28 cellular contexts compared by ENCODE assay signal in the genomic region with DNA sequence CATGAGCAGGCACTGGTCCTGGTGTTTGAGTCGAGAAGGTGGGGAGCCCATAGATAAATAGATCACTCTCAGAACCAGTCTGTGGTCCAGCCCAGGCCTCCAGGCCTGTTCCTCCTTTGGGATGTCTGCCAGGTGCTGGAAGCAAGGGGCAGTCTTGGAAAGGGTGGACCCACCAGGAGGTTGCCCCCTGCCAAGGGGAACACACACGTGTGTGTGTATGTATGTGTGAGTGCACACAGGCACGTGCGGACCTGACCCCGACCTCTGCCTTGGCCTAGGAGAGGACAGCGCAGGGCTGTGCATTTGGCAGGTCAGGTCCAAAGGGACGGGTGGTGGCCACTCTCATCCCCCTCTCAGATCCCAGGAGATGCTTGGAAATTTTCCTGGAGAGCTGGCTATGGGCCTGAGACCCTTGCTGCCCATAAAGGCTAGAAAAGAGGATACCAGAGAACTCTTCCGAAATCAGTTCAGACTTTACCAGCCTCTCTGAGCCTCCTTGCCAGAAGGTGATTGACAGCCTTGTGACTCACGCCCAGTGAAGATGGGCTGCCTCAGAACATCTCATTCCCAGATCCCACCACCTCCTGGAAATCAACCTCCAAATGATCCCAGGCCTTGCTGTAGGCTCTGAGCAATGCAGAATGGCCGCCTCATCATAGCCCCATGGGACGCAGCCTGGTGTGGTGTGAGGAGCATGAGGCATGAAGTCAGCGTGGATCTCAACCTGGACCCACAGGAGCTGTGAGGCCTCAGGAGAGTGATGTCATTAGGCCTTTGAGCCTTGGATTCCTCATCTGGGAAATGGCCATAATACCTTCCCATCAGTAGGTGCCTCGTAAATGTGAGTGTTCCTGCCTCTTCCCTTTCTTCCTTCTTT. TPM values are rescaled to one million over a fixed set of nuclear protein-coding genes. Genes with fewer than 3 reads are reported as not detected.
DNase-seq lines count a peak whose midpoint lies in the region; ATAC-seq, FAIRE-seq and TF ChIP-seq lines count a peak whose summit lies in the region.
"Had no signal": no experiment of that assay in that cellular context is flagged by ENCODE, and none has a peak within 500 bp of the region (broad histone marks: within the 10 kb centered on the region; RNA-seq: fewer than 3 reads in every experiment).

No MANE protein-coding gene starts in this region.

- ATAC-seq in HG03175 (IDR thresholded peaks at IDR 0.05; ENCODE audit: unreplicated experiment), result no peak
- ATAC-seq: naive thymus-derived CD8-positive, alpha-beta T cell had no signal

- TF ChIP-seq CTCF in C4-2B (conservative IDR thresholded peaks at IDR 0.05), result no peak
- TF ChIP-seq CTCF in fibroblast of the aortic adventitia (IDR thresholded peaks at IDR 0.05; ENCODE audit: insufficient read depth, low read length), result no peak

- peak; percentile 50 for DNase-seq in LHCN-M2 (ENCODE audit: low read depth)
- peak; percentile 26 for DNase-seq in fibroblast of the aortic adventitia (ENCODE audit: low read depth)
- peak; percentile 91 for DNase-seq in skeletal muscle cell (ENCODE audit: low read depth)
- no peak for DNase-seq in urothelium cell line (ENCODE audit: low spot score)
- no peak for DNase-seq in NOMO-1 (lab: John Stamatoyannopoulos, UW; ENCODE audit: unreplicated experiment in 2 of 2)
- DNase-seq in activated CD4-positive, alpha-beta T cell treated with anti-CD3 and anti-CD28 coated beads for 1 hour, result no peak
- DNase-seq: ACHN; activated CD4-positive, alpha-beta T cell treated with anti-CD3 and anti-CD28 coated beads, Interleukin-2, amount 10 ng/mL, durations not matched to agents 7 days and 5 days; activated CD8-positive, alpha-beta memory T cell treated with anti-CD3 and anti-CD28 coated beads, Interleukin-2, amount 50 U/mL, for 48 hours; amniotic stem cell; foreskin melanocyte; naive thymus-derived CD8-positive, alpha-beta T cell; NCI-H1048; NCI-H187 treated with DMSO at 0.1 percent for 48 hours; NCI-H345; SIG-M5; stimulated activated CD4-positive, alpha-beta T cell treated with anti-CD3 and anti-CD28 coated beads, Interleukin-4, amount 100 ng/mL, for 1 hour; T-helper 1 cell; uterus had no signal

- no peak overlapping the region for H3K4me3 ChIP-seq in fibroblast of the aortic adventitia (ENCODE audit: low read depth, low read length)
- H3K4me3 ChIP-seq in skeletal muscle cell (ENCODE audit: low read depth, low read length), result no peak overlapping the region
- H3K4me3 ChIP-seq: BLaER1 treated with 17β-estradiol and CSF1 and Interleukin-3, amounts not matched to agents 10 nM and 100 nM; cardiac muscle cell; prostate gland; skin epidermis; uterus had no signal

- FAIRE-seq in urothelium cell line (lab: Jason Lieb, UNC), result no peak
- FAIRE-seq: G401.6, keratinocyte had no signal

- peak overlapping the region; percentile 44 for H3K27ac ChIP-seq in C4-2B
- H3K27ac ChIP-seq: BLaER1 treated with 17β-estradiol and CSF1 and Interleukin-3, amounts not matched to agents 10 nM and 100 nM; cardiac muscle cell; KMS-11; prostate gland; skin epidermis; uterus had no signal

RNA-seq across cellular contexts. Expression of a gene that starts 24.0 kb away (rescaled TPM):
- 21.0 and 23.9 TPM in 2 replicates for total RNA-seq in LHCN-M2 (2014; rRNA removed)
- polyA plus RNA-seq in LHCN-M2 (2012), result 126 TPM
- 31.6 and 37.5 TPM in 2 replicates for total RNA-seq in fibroblast of the aortic adventitia (ENCODE audit: low replicate concordance)
- total RNA-seq: activated CD4-positive, alpha-beta T cell treated with anti-CD3 and anti-CD28 coated beads, Interleukin-2, amount 10 ng/mL, durations not matched to agents 7 days and 5 days; naive thymus-derived CD8-positive, alpha-beta T cell had no signal
- polyA plus RNA-seq: keratinocyte; naive thymus-derived CD8-positive, alpha-beta T cell had no signal

Comparison
In these comparisons a context has a peak if more than half of its experiments do, and no peak if none do; other contexts are left out.
1. DNase-seq: peak in LHCN-M2 (single experiment), fibroblast of the aortic adventitia (single experiment) and skeletal muscle cell (single experiment); none in urothelium cell line (single experiment), NOMO-1 (0 of 2) and activated CD4-positive, alpha-beta T cell treated with anti-CD3 and anti-CD28 coated beads for 1 hour (single experiment).